35 cellular contexts compared by ENCODE assay signal in the genomic region with DNA sequence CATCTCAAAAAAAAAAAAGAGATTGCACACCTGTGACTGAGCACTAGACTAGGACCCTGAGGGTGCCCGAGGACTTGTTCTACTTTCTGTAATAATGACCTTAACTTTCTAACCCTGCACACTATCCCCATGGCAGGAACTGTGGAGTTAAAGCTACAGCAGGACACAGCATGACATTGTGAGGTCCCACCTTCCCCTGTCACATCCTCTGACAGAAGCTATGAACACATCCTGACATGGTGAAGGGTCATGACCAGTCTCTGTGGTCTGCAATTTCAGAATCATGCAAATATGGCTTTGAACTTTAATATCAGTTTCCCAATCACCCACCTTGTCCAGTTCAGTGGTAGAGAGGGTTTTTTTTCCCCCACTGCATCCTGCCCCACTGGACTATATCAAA.
"Had no signal": no experiment of that assay in that cellular context is flagged by ENCODE, and none has a peak within 500 bp of the region (broad histone marks: within the 10 kb centered on the region; RNA-seq: fewer than 3 reads in every experiment).

No MANE protein-coding gene starts in this region.

- H3K36me3 Mint-ChIP-seq: activated naive CD4-positive, alpha-beta T cell treated with anti-CD3 and anti-CD28 coated beads, Interleukin-2, amount 10 ng/mL, durations not matched to agents 7 days and 5 days; activated naive CD4-positive, alpha-beta T cell treated with anti-CD3 and anti-CD28 coated beads, Interleukin-2, amount 50 U/mL, for 72 hours had no signal

- H3K4me1 Mint-ChIP-seq: activated B cell treated with CpG ODN at 0.5 μM for 24 hours, T-helper 17 cell had no signal

- H3K36me3 ChIP-seq: adrenal gland, esophagus muscularis mucosa, gastrocnemius medialis, heart right ventricle, WERI-Rb-1 had no signal

- H3K27ac Mint-ChIP-seq: activated B cell treated with CpG ODN at 0.5 μM for 24 hours; activated CD8-positive, alpha-beta T cell treated with anti-CD3 and anti-CD28 coated beads for 36 hours; activated naive CD4-positive, alpha-beta T cell treated with anti-CD3 and anti-CD28 coated beads, Interleukin-2, amount 10 ng/mL, durations not matched to agents 7 days and 5 days; activated naive CD4-positive, alpha-beta T cell treated with anti-CD3 and anti-CD28 coated beads, Interleukin-2, amount 50 U/mL, for 72 hours; activated T-helper 1 cell treated with anti-CD3 and anti-CD28 coated beads, Interleukin-12 subunit alpha, Interleukin-12 subunit beta, Interleukin-2, Interleukin-4 antibody, amounts not matched to agents 30 ng/mL and 10 ng/mL and 1 ng/mL, durations not matched to agents 14 hours and 24 hours and 36 hours; activated T-helper 2 cell treated with anti-CD3 and anti-CD28 coated beads, Interferon-gamma antibody, Interleukin-2, Interleukin-4, amounts not matched to agents 10 μg/mL and 5 μg/mL and 100 μg/mL, durations not matched to agents 14 hours and 24 hours and 36 hours; effector memory CD8-positive, alpha-beta T cell; T-helper 17 cell; T-helper 2 cell treated with Interferon-gamma antibody and Interleukin-4, amounts not matched to agents 5 μg/mL and 100 μg/mL, for 36 hours had no signal

- FAIRE-seq: colon had no signal

- H3K27me3 Mint-ChIP-seq: activated CD8-positive, alpha-beta T cell treated with anti-CD3 and anti-CD28 coated beads for 36 hours; effector memory CD8-positive, alpha-beta T cell had no signal

- DNase-seq: activated B cell treated with CpG ODN at 0.5 μM for 24 hours; activated CD4-positive, alpha-beta T cell treated with anti-CD3 and anti-CD28 coated beads for 48 hours; activated CD4-positive, alpha-beta T cell treated with anti-CD3 and anti-CD28 coated beads, Interleukin-2, amount 50 U/mL, for 1 hour; activated CD4-positive, alpha-beta T cell treated with anti-CD3 and anti-CD28 coated beads, Interleukin-2, amount 50 U/mL, for 48 hours; activated CD8-positive, alpha-beta memory T cell treated with anti-CD3 and anti-CD28 coated beads for 24 hours; activated CD8-positive, alpha-beta T cell treated with anti-CD3 and anti-CD28 coated beads for 36 hours; activated effector memory CD4-positive, alpha-beta T cell treated with anti-CD3 and anti-CD28 coated beads, Interleukin-2, amount 50 U/mL, for 16 hours; activated naive CD4-positive, alpha-beta T cell treated with anti-CD3 and anti-CD28 coated beads, Interleukin-2, amount 10 ng/mL, durations not matched to agents 7 days and 5 days; activated T-cell treated with anti-CD3 and anti-CD28 coated beads, Interleukin-2, amount 50 U/mL, for 1 hour; activated T-cell treated with anti-CD3 and anti-CD28 coated beads, Interleukin-2, amount 50 U/mL, for 48 hours; adrenal gland; amygdala; aorta; body of pancreas; caudate nucleus; cortex of kidney; dermis blood vessel endothelial cell; effector CD4-positive, alpha-beta T cell; effector memory CD8-positive, alpha-beta T cell; erythroblast; foreskin keratinocyte; gastrocnemius medialis; glutamatergic neuron; heart right ventricle; T-helper 1 cell; T-helper 17 cell; T1000; WERI-Rb-1 had no signal

- H3K9me3 Mint-ChIP-seq: activated B cell treated with CpG ODN at 0.5 μM for 24 hours; activated CD8-positive, alpha-beta T cell treated with anti-CD3 and anti-CD28 coated beads for 36 hours; activated naive CD4-positive, alpha-beta T cell treated with anti-CD3 and anti-CD28 coated beads, Interleukin-2, amount 10 ng/mL, durations not matched to agents 7 days and 5 days; activated naive CD4-positive, alpha-beta T cell treated with anti-CD3 and anti-CD28 coated beads, Interleukin-2, amount 50 U/mL, for 72 hours; activated T-helper 1 cell treated with anti-CD3 and anti-CD28 coated beads, Interleukin-12 subunit alpha, Interleukin-12 subunit beta, Interleukin-2, Interleukin-4 antibody, amounts not matched to agents 30 ng/mL and 10 ng/mL and 1 ng/mL, durations not matched to agents 14 hours and 24 hours and 36 hours; activated T-helper 2 cell treated with anti-CD3 and anti-CD28 coated beads, Interferon-gamma antibody, Interleukin-2, Interleukin-4, amounts not matched to agents 10 μg/mL and 5 μg/mL and 100 μg/mL, durations not matched to agents 14 hours and 24 hours and 36 hours; effector memory CD8-positive, alpha-beta T cell; T-helper 2 cell treated with Interferon-gamma antibody and Interleukin-4, amounts not matched to agents 5 μg/mL and 100 μg/mL, for 36 hours had no signal

- H3K4me3 Mint-ChIP-seq: activated B cell treated with CpG ODN at 0.5 μM for 24 hours; activated CD8-positive, alpha-beta T cell treated with anti-CD3 and anti-CD28 coated beads for 36 hours; activated naive CD4-positive, alpha-beta T cell treated with anti-CD3 and anti-CD28 coated beads, Interleukin-2, amount 10 ng/mL, durations not matched to agents 7 days and 5 days; activated T-helper 1 cell treated with anti-CD3 and anti-CD28 coated beads, Interleukin-12 subunit alpha, Interleukin-12 subunit beta, Interleukin-2, Interleukin-4 antibody, amounts not matched to agents 30 ng/mL and 10 ng/mL and 1 ng/mL, durations not matched to agents 14 hours and 24 hours and 36 hours; effector memory CD8-positive, alpha-beta T cell; T-helper 17 cell; T-helper 2 cell treated with Interferon-gamma antibody and Interleukin-4, amounts not matched to agents 5 μg/mL and 100 μg/mL, for 36 hours had no signal

- H3K4me3 ChIP-seq: adrenal gland, body of pancreas, esophagus muscularis mucosa, gastrocnemius medialis, heart right ventricle had no signal

- H3K9me3 ChIP-seq: adrenal gland, body of pancreas, esophagus muscularis mucosa, gastrocnemius medialis, heart right ventricle had no signal

- H3K27ac ChIP-seq: adrenal gland, body of pancreas, esophagus muscularis mucosa, foreskin keratinocyte, gastrocnemius medialis, heart right ventricle, WERI-Rb-1 had no signal

- H3K27me3 ChIP-seq: adrenal gland, body of pancreas, esophagus muscularis mucosa, foreskin keratinocyte, gastrocnemius medialis, heart right ventricle had no signal

- ATAC-seq: activated CD4-positive, CD25-positive, alpha-beta regulatory T cell treated with anti-CD3 and anti-CD28 coated beads, Interleukin-2, amount 50 U/mL, for 24 hours; activated CD8-positive, alpha-beta T cell treated with anti-CD3 and anti-CD28 coated beads for 36 hours; activated naive CD4-positive, alpha-beta T cell treated with anti-CD3 and anti-CD28 coated beads, Interleukin-2, amount 50 U/mL, for 72 hours; body of pancreas; effector memory CD8-positive, alpha-beta T cell; foreskin keratinocyte; gastrocnemius medialis; heart right ventricle; T-helper 17 cell had no signal
